Comparison of ENCODE assay signal across 24 cellular contexts in genomic region chr1:3639397-3639911, GRCh38. TPM values are rescaled to one million over a fixed set of nuclear protein-coding genes. Genes with fewer than 3 reads are reported as not detected.
DNase-seq lines count a peak whose midpoint lies in the region; ATAC-seq and TF ChIP-seq lines count a peak whose summit lies in the region.
"Had no signal": no experiment of that assay in that cellular context is flagged by ENCODE, and none has a peak within 500 bp of the region (broad histone marks: within the 10 kb centered on the region; RNA-seq: fewer than 3 reads in every experiment).

No MANE protein-coding gene starts in this region.

- H3K36me3 ChIP-seq in left ventricle myocardium inferior: peaks cover 80% of the 10 kb centered on the region
- H3K36me3 ChIP-seq in osteoblast (ENCODE audit: insufficient read depth, low read length): peaks cover 41% of the 10 kb centered on the region
- H3K36me3 ChIP-seq in aorta (ENCODE audit: control insufficient read depth in 1 of 2, insufficient read depth in 2 of 2, low read length in 1 of 2): peaks cover 0 to 12% of the 10 kb centered on the region in 2 donors
- H3K36me3 ChIP-seq in hepatocyte (replicated peaks; ENCODE audit: insufficient read depth, low read depth): no peaks in the 10 kb centered on the region

- H3K4me2 ChIP-seq in osteoblast (ENCODE audit: insufficient read depth, low read length) (no peak overlapping the region), hepatocyte (no peak overlapping the region)
- H3K4me2 ChIP-seq: GM23338 had no signal

- no peak for ATAC-seq in Right ventricle myocardium superior (ENCODE audit: poor library complexity)
- ATAC-seq in esophagus mucosa: peak; percentile 24
- no peak for ATAC-seq in aorta (ENCODE audit: low FRiP score)
- no peak for ATAC-seq in HG03571 (IDR thresholded peaks at IDR 0.05; ENCODE audit: unreplicated experiment)
- ATAC-seq: GM23338, PC-3, Right ventricle myocardium inferior had no signal

- no peak for TF ChIP-seq CTCF in left ventricle myocardium inferior (IDR thresholded peaks at IDR 0.05; ENCODE audit: borderline replicate concordance)
- no peak for TF ChIP-seq CTCF in osteoblast (IDR thresholded peaks at IDR 0.05; ENCODE audit: extremely low read depth, low read depth, low read length)
- TF ChIP-seq CTCF in hepatocyte (IDR thresholded peaks at IDR 0.05; ENCODE audit: poor library complexity): no peak

- no peak overlapping the region for H3K4me3 ChIP-seq in left ventricle myocardium inferior
- H3K4me3 ChIP-seq in osteoblast (ENCODE audit: insufficient read depth, low read length): no peak overlapping the region
- H3K4me3 ChIP-seq in aorta (ENCODE audit: low read length in 2 of 2): no peak overlapping the region
- H3K4me3 ChIP-seq in hepatocyte: no peak overlapping the region
- H3K4me3 ChIP-seq: GM23338 had no signal

- H4K20me1 ChIP-seq in osteoblast (ENCODE audit: insufficient read depth, low read length) (no peaks in the 10 kb centered on the region), hepatocyte (ENCODE audit: insufficient read depth, poor library complexity, severe bottlenecking) (no peaks in the 10 kb centered on the region)

- H3K27me3 ChIP-seq in left ventricle myocardium inferior (ENCODE audit: low read depth) (no peaks in the 10 kb centered on the region), osteoblast (ENCODE audit: insufficient read depth, low read length) (no peaks in the 10 kb centered on the region), aorta (ENCODE audit: control insufficient read depth in 1 of 2, insufficient read depth in 2 of 2, low read length in 1 of 2) (no peaks in the 10 kb centered on the region), hepatocyte (no peaks in the 10 kb centered on the region)

- no peaks in the 10 kb centered on the region for H3K79me2 ChIP-seq in osteoblast (ENCODE audit: insufficient read depth, low read length)
- H3K79me2 ChIP-seq in hepatocyte: no peaks in the 10 kb centered on the region

- H3K9me3 ChIP-seq in left ventricle myocardium inferior (replicated peaks) (no peaks in the 10 kb centered on the region), osteoblast (ENCODE audit: low read depth, low read length) (no peaks in the 10 kb centered on the region), aorta (ENCODE audit: control insufficient read depth, low read length) (no peaks in the 10 kb centered on the region), hepatocyte (ENCODE audit: low read depth) (no peaks in the 10 kb centered on the region)

- intact Hi-C loops in Right ventricle myocardium superior (cut with DNase I): no loop called here
- intact Hi-C loops in left ventricle myocardium inferior (cut with micrococcal nuclease): no loop called here
- intact Hi-C loops in aorta (cut with DNase I): no loop called here

- H3K4me1 ChIP-seq in left ventricle myocardium inferior (no peaks in the 10 kb centered on the region), osteoblast (ENCODE audit: insufficient read depth, low read length) (no peaks in the 10 kb centered on the region), aorta (ENCODE audit: control insufficient read depth in 1 of 2, insufficient read depth in 2 of 2, low read length in 2 of 2) (no peaks in the 10 kb centered on the region), hepatocyte (ENCODE audit: insufficient read depth) (no peaks in the 10 kb centered on the region)

- WGBS in aorta, 2 donors: 93 to 94% methylated on average over 23 of the region's 23 CpGs
- WGBS in hepatocyte (ENCODE audit: low lambda C conversion rate, missing lambda C conversion rate): 97% methylated on average over 22 of the region's 23 CpGs

- no peaks in the 10 kb centered on the region for H3K9me2 ChIP-seq in hepatocyte (replicated peaks; ENCODE audit: insufficient read depth)

- H3K27ac ChIP-seq in left ventricle myocardium inferior (replicated peaks) (no peak overlapping the region), osteoblast (ENCODE audit: low read depth, low read length) (no peak overlapping the region), aorta (ENCODE audit: low read depth in 1 of 2, low read length in 2 of 2) (no peak overlapping the region), hepatocyte (no peak overlapping the region)

- DNase-seq in Right ventricle myocardium superior (peak; percentile 18), left ventricle myocardium inferior (no peak), osteoblast (ENCODE audit: insufficient read length, low spot score, missing footprints) (peak; percentile 60), aorta (peak; percentile 33 to 60), DMS53 treated with DMSO at 0.1 percent for 48 hours (lab: John Stamatoyannopoulos, UW; ENCODE audit: unreplicated experiment) (no peak), hepatocyte (ENCODE audit: low spot score) (no peak)
- DNase-seq: 8988T; ACHN; CD4-positive, alpha-beta T cell; H9; KBM-7; MV-4-11; NCI-H1105; NCI-H2029; NCI-H446 treated with DMSO at 0.1 percent for 48 hours; NCI-H526; NCI-H82; NK-92 treated with Interleukin-12 subunit alpha and Interleukin-12 subunit beta, amount 100 ng/mL, for 24 hours; PC-3 had no signal

- H2AFZ ChIP-seq in osteoblast (ENCODE audit: low read length): no peak overlapping the region
- H2AFZ ChIP-seq in hepatocyte: no peak overlapping the region
- H2AFZ ChIP-seq: GM23338 had no signal

RNA-seq across cellular contexts. Expression of gene WRAP73, which starts 10.4 kb away (rescaled TPM):
- total RNA-seq in Right ventricle myocardium superior (10.0 TPM), left ventricle myocardium inferior (12.7 TPM), esophagus mucosa (13.9 TPM), osteoblast (9.8 and 12.4 TPM in 2 replicates), aorta (10 to 100 TPM; 10.6 to 17.4 TPM), hepatocyte (14.3 and 14.7 TPM in 2 replicates)
- polyA plus RNA-seq in aorta (10 to 100 TPM in 1 of 2 donors, 1 to 10 TPM in 1; 5.8 to 27.8 TPM), hepatocyte (23.5 and 28.8 TPM in 2 replicates)

RNA-seq across cellular contexts. Expression of gene TP73, which starts 12.9 kb away (rescaled TPM):
- total RNA-seq in Right ventricle myocardium superior: not detected
- 0.05 TPM for total RNA-seq in left ventricle myocardium inferior
- 5.2 TPM for total RNA-seq in esophagus mucosa
- total RNA-seq in osteoblast: not detected in 2 replicates
- under 1 TPM in 1 of 2 donors, not detected in 1; 0.18 TPM for total RNA-seq in aorta
- under 1 TPM in 1 of 2 donors, not detected in 1; 0.38 TPM for polyA plus RNA-seq in aorta
- total RNA-seq in hepatocyte: 0.16 and 0.47 TPM in 2 replicates
- 0.27 and 1.4 TPM in 2 replicates for polyA plus RNA-seq in hepatocyte
- total RNA-seq: CD4-positive, alpha-beta T cell had no signal
- polyA plus RNA-seq: BJ had no signal

RNA-seq across cellular contexts. Expression of gene TPRG1L, which starts 14.6 kb away (rescaled TPM):
- 47.0 TPM for total RNA-seq in Right ventricle myocardium superior
- 54.0 TPM for total RNA-seq in left ventricle myocardium inferior
- total RNA-seq in esophagus mucosa: 40.3 TPM
- 30.9 and 35.8 TPM in 2 replicates for total RNA-seq in osteoblast
- total RNA-seq in aorta: 10 to 100 TPM; 35.4 to 39.0 TPM
- 10 to 100 TPM; 42.0 to 51.0 TPM for polyA plus RNA-seq in aorta
- 57.9 and 61.7 TPM in 2 replicates for total RNA-seq in hepatocyte
- polyA plus RNA-seq in hepatocyte: 53.4 and 74.1 TPM in 2 replicates

RNA-seq across cellular contexts. Expression of gene MEGF6, which starts 28.1 kb away (rescaled TPM):
- 7.3 TPM for total RNA-seq in Right ventricle myocardium superior
- total RNA-seq in left ventricle myocardium inferior: 9.5 TPM
- 12.5 TPM for total RNA-seq in esophagus mucosa
- total RNA-seq in osteoblast: 61.9 and 85.4 TPM in 2 replicates
- total RNA-seq in aorta: 100 to 1,000 TPM in 1 of 2 donors, 10 to 100 TPM in 1; 91.8 to 223 TPM
- polyA plus RNA-seq in aorta: 100 to 1,000 TPM in 1 of 2 donors, 10 to 100 TPM in 1; 53.7 to 332 TPM
- total RNA-seq in hepatocyte: 9.6 and 11.6 TPM in 2 replicates
- polyA plus RNA-seq in hepatocyte: 21.9 and 23.5 TPM in 2 replicates

Comparison
In these comparisons a context has a peak if more than half of its experiments do, and no peak if none do; other contexts are left out.
1. DNase-seq: peak in Right ventricle myocardium superior (single experiment), osteoblast (single experiment) and aorta (2 of 2); none in left ventricle myocardium inferior (single experiment), DMS53 treated with DMSO at 0.1 percent for 48 hours (single experiment) and hepatocyte (single experiment).